11 cellular contexts compared by ENCODE assay signal in genomic region chr1:53110370-53111072, GRCh38. TPM values are rescaled to one million over a fixed set of nuclear protein-coding genes. Genes with fewer than 3 reads are reported as not detected.
DNase-seq lines count a peak whose midpoint lies in the region; ATAC-seq and TF ChIP-seq lines count a peak whose summit lies in the region.
"Had no signal": no experiment of that assay in that cellular context is flagged by ENCODE, and none has a peak within 500 bp of the region (broad histone marks: within the 10 kb centered on the region; RNA-seq: fewer than 3 reads in every experiment).

No MANE protein-coding gene starts in this region.

- no peaks in the 10 kb centered on the region for H3K27me3 ChIP-seq in left lung
- no peaks in the 10 kb centered on the region for H3K27me3 ChIP-seq in thoracic aorta (replicated peaks; ENCODE audit: insufficient read depth)
- H3K27me3 ChIP-seq in SJCRH30 = peaks cover 8% of the 10 kb centered on the region; the same call in 1 of the 2 replicates

- no peak overlapping the region for H3K27ac Mint-ChIP-seq in activated CD4-positive, alpha-beta memory T cell treated with anti-CD3 and anti-CD28 coated beads for 36 hours
- no peak overlapping the region for H3K27ac Mint-ChIP-seq in activated CD4-positive, alpha-beta memory T cell treated with anti-CD3 and anti-CD28 coated beads, Interleukin-2, amount 10 ng/mL, durations not matched to agents 7 days and 5 days
- H3K27ac Mint-ChIP-seq: memory B cell had no signal

- DNase-seq in activated CD4-positive, alpha-beta memory T cell treated with anti-CD3 and anti-CD28 coated beads for 36 hours = peak; percentile 48
- DNase-seq in activated CD4-positive, alpha-beta memory T cell treated with anti-CD3 and anti-CD28 coated beads, Interleukin-2, amount 10 ng/mL, durations not matched to agents 7 days and 5 days = no peak
- DNase-seq in left lung (peak in 1 of 2 donors; percentile 73), thoracic aorta (ENCODE audit: low spot score) (no peak), SJCRH30 (no peak)
- DNase-seq in activated effector memory CD4-positive, alpha-beta T cell treated with Interleukin-2 at 50 U/mL for 16 hours = no peak
- DNase-seq: effector memory CD4-positive, alpha-beta T cell; NCI-H510A treated with DMSO at 0.1 percent for 48 hours had no signal

- H3K4me1 ChIP-seq in left lung (peaks cover 9 to 22% of the 10 kb centered on the region in 2 donors), thoracic aorta (ENCODE audit: control insufficient read depth in 1 of 2, low read depth in 2 of 2) (peaks cover 24 to 41% of the 10 kb centered on the region in 2 donors), SJCRH30 (peaks cover 30% of the 10 kb centered on the region)

- TF ChIP-seq CTCF in VCaP (conservative IDR thresholded peaks at IDR 0.05) (no peak), left lung (IDR thresholded peaks at IDR 0.05) (no peak), thoracic aorta (IDR thresholded peaks at IDR 0.05) (no peak)

- no peak overlapping the region for H3K4me3 ChIP-seq in left lung
- no peak overlapping the region for H3K4me3 ChIP-seq in thoracic aorta
- H3K4me3 ChIP-seq in SJCRH30 = no peak overlapping the region

- POLR2A ChIA-PET in activated CD4-positive, alpha-beta memory T cell treated with anti-CD3 and anti-CD28 coated beads for 36 hours (lab: Charles Lee) = no interaction called here
- POLR2A ChIA-PET in activated CD4-positive, alpha-beta memory T cell treated with anti-CD3 and anti-CD28 coated beads, Interleukin-2, amount 10 ng/mL, durations not matched to agents 7 days and 5 days (lab: Charles Lee) = no interaction called here

- H3K9me3 Mint-ChIP-seq in activated CD4-positive, alpha-beta memory T cell treated with anti-CD3 and anti-CD28 coated beads for 36 hours = peaks cover 2% of the 10 kb centered on the region
- H3K9me3 Mint-ChIP-seq in activated CD4-positive, alpha-beta memory T cell treated with anti-CD3 and anti-CD28 coated beads, Interleukin-2, amount 10 ng/mL, durations not matched to agents 7 days and 5 days = no peaks in the 10 kb centered on the region

- H3K27me3 Mint-ChIP-seq in activated CD4-positive, alpha-beta memory T cell treated with anti-CD3 and anti-CD28 coated beads for 36 hours = peaks cover 9% of the 10 kb centered on the region
- peaks cover 6% of the 10 kb centered on the region for H3K27me3 Mint-ChIP-seq in activated CD4-positive, alpha-beta memory T cell treated with anti-CD3 and anti-CD28 coated beads, Interleukin-2, amount 10 ng/mL, durations not matched to agents 7 days and 5 days

- H3K27ac ChIP-seq in VCaP (peak overlapping the region; percentile 99), left lung (peak overlapping the region; percentile 8 to 39), thoracic aorta (peak overlapping the region in 1 of 2 donors; percentile 74), SJCRH30 (no peak overlapping the region)

- ATAC-seq in left lung = peak; percentile 72
- ATAC-seq in thoracic aorta (ENCODE audit: insufficient number of reproducible peaks, low FRiP score, low read depth) = peak; percentile 11
- ATAC-seq in GM21576 (IDR thresholded peaks at IDR 0.05; ENCODE audit: unreplicated experiment) = no peak

- peaks cover 19% of the 10 kb centered on the region for H3K4me1 Mint-ChIP-seq in activated CD4-positive, alpha-beta memory T cell treated with anti-CD3 and anti-CD28 coated beads for 36 hours (ENCODE audit: low read depth)
- peaks cover 21% of the 10 kb centered on the region for H3K4me1 Mint-ChIP-seq in activated CD4-positive, alpha-beta memory T cell treated with anti-CD3 and anti-CD28 coated beads, Interleukin-2, amount 10 ng/mL, durations not matched to agents 7 days and 5 days

- H3K36me3 Mint-ChIP-seq in activated CD4-positive, alpha-beta memory T cell treated with anti-CD3 and anti-CD28 coated beads for 36 hours = no peaks in the 10 kb centered on the region
- no peaks in the 10 kb centered on the region for H3K36me3 Mint-ChIP-seq in activated CD4-positive, alpha-beta memory T cell treated with anti-CD3 and anti-CD28 coated beads, Interleukin-2, amount 10 ng/mL, durations not matched to agents 7 days and 5 days (ENCODE audit: low read depth)
- H3K36me3 Mint-ChIP-seq: memory B cell had no signal

- H3K9me3 ChIP-seq in left lung = peaks cover 0 to 3% of the 10 kb centered on the region in 2 donors
- H3K9me3 ChIP-seq in thoracic aorta = peaks cover 5% of the 10 kb centered on the region
- H3K9me3 ChIP-seq in SJCRH30 (replicated peaks) = no peaks in the 10 kb centered on the region

- H3K36me3 ChIP-seq in left lung (no peaks in the 10 kb centered on the region), thoracic aorta (no peaks in the 10 kb centered on the region), SJCRH30 (no peaks in the 10 kb centered on the region)

- intact Hi-C loops in activated CD4-positive, alpha-beta memory T cell treated with anti-CD3 and anti-CD28 coated beads for 36 hours (cut with micrococcal nuclease) = no loop called here
- intact Hi-C loops in left lung (cut with DNase I) = no loop called here

- H3K4me3 Mint-ChIP-seq in activated CD4-positive, alpha-beta memory T cell treated with anti-CD3 and anti-CD28 coated beads for 36 hours = no peak overlapping the region
- H3K4me3 Mint-ChIP-seq in activated CD4-positive, alpha-beta memory T cell treated with anti-CD3 and anti-CD28 coated beads, Interleukin-2, amount 10 ng/mL, durations not matched to agents 7 days and 5 days = no peak overlapping the region
- H3K4me3 Mint-ChIP-seq: memory B cell had no signal

- CTCF ChIA-PET in activated CD4-positive, alpha-beta memory T cell treated with anti-CD3 and anti-CD28 coated beads for 36 hours (lab: Charles Lee) = no interaction called here
- CTCF ChIA-PET in activated CD4-positive, alpha-beta memory T cell treated with anti-CD3 and anti-CD28 coated beads, Interleukin-2, amount 10 ng/mL, durations not matched to agents 7 days and 5 days (lab: Charles Lee) = no interaction called here

RNA-seq across cellular contexts. Expression of gene SLC1A7, which starts 31.9 kb away (rescaled TPM):
- not detected for total RNA-seq in activated CD4-positive, alpha-beta memory T cell treated with anti-CD3 and anti-CD28 coated beads for 36 hours
- not detected for total RNA-seq in activated CD4-positive, alpha-beta memory T cell treated with anti-CD3 and anti-CD28 coated beads, Interleukin-2, amount 10 ng/mL, durations not matched to agents 7 days and 5 days
- 1 to 10 TPM in 1 of 2 donors, under 1 TPM in 1; 0.44 to 1.2 TPM for total RNA-seq in left lung
- total RNA-seq in thoracic aorta = 1 to 10 TPM in 1 of 2 donors, under 1 TPM in 1; 0.42 to 3.0 TPM
- total RNA-seq in SJCRH30 (2014; rRNA removed; shearing (Covaris generic)) = 0.04 TPM in 1 of 2 replicates, not detected in the other

RNA-seq across cellular contexts. Expression of gene PODN, which starts 48.5 kb away (rescaled TPM):
- total RNA-seq in activated CD4-positive, alpha-beta memory T cell treated with anti-CD3 and anti-CD28 coated beads for 36 hours = not detected
- total RNA-seq in activated CD4-positive, alpha-beta memory T cell treated with anti-CD3 and anti-CD28 coated beads, Interleukin-2, amount 10 ng/mL, durations not matched to agents 7 days and 5 days = not detected
- total RNA-seq in left lung (10 to 100 TPM; 48.7 to 48.8 TPM), thoracic aorta (100 to 1,000 TPM; 119 to 152 TPM)
- total RNA-seq in SJCRH30 (2014; rRNA removed; shearing (Covaris generic)) = 0.41 and 0.42 TPM in 2 replicates

Comparison
In these comparisons a context has a peak if more than half of its experiments do, and no peak if none do; other contexts are left out.
1. RNA of gene PODN, which starts 48.5 kb away (total RNA-seq): 119 to 152 TPM in thoracic aorta and 48.7 to 48.8 TPM in left lung; 0.41 to 0.42 TPM in SJCRH30, not detected in activated CD4-positive, alpha-beta memory T cell treated with anti-CD3 and anti-CD28 coated beads for 36 hours and not detected in activated CD4-positive, alpha-beta memory T cell treated with anti-CD3 and anti-CD28 coated beads, Interleukin-2, amount 10 ng/mL, durations not matched to agents 7 days and 5 days; every median in the first group is over 10 times any median in the second.